19 cellular contexts compared by ENCODE assay signal in genomic region chr11:94423467-94423866, GRCh38. TPM values are rescaled to one million over a fixed set of nuclear protein-coding genes. Genes with fewer than 3 reads are reported as not detected.
DNase-seq lines count a peak whose midpoint lies in the region; ATAC-seq and TF ChIP-seq lines count a peak whose summit lies in the region.
"Had no signal": no experiment of that assay in that cellular context is flagged by ENCODE, and none has a peak within 500 bp of the region (broad histone marks: within the 10 kb centered on the region; RNA-seq: fewer than 3 reads in every experiment).

No MANE protein-coding gene starts in this region.

- H3K79me2 ChIP-seq in trophoblast cell (ENCODE audit: control insufficient read depth, insufficient read depth, low read length, poor library complexity): no peaks in the 10 kb centered on the region

- H2BK5ac ChIP-seq in mesenchymal stem cell (ENCODE audit: low read depth, low read length, poor library complexity, severe bottlenecking) (no peak overlapping the region), trophoblast cell (ENCODE audit: low read depth, low read length, poor library complexity) (no peak overlapping the region)

- no peak overlapping the region for H2BK15ac ChIP-seq in mesenchymal stem cell (ENCODE audit: low read depth, poor library complexity, severe bottlenecking)

- peak overlapping the region; percentile 90 for H3K27ac ChIP-seq in mesenchymal stem cell (ENCODE audit: low read length, poor library complexity, severe bottlenecking)
- no peak overlapping the region for H3K27ac ChIP-seq in upper lobe of right lung
- H3K27ac ChIP-seq in ovary: no peak overlapping the region
- no peak overlapping the region for H3K27ac ChIP-seq in trophoblast cell (ENCODE audit: low read depth, low read length)
- H3K27ac ChIP-seq: BLaER1 had no signal

- TF ChIP-seq RAD21 in Ishikawa (IDR thresholded peaks at IDR 0.05; ENCODE audit: low read depth): peak; percentile 30; the same call in 1 of the 2 replicates

- H2BK120ac ChIP-seq in mesenchymal stem cell (ENCODE audit: low read depth, low read length) (no peak overlapping the region), trophoblast cell (ENCODE audit: insufficient read depth, low read length, poor library complexity) (no peak overlapping the region)

- peaks cover under 1 to 23% of the 10 kb centered on the region in 2 experiments for H3K36me3 ChIP-seq in mesenchymal stem cell (ENCODE audit: control insufficient read depth in 1 of 2, insufficient read depth in 2 of 2, low read depth in 1 of 2, low read length in 2 of 2)
- peaks cover 43% of the 10 kb centered on the region for H3K36me3 ChIP-seq in upper lobe of right lung
- H3K36me3 ChIP-seq in ovary: no peaks in the 10 kb centered on the region
- peaks cover 3 to 9% of the 10 kb centered on the region in 2 experiments for H3K36me3 ChIP-seq in trophoblast cell (ENCODE audit: control insufficient read depth in 1 of 2, insufficient read depth in 2 of 2, low read length in 2 of 2)

- H4K91ac ChIP-seq in mesenchymal stem cell (ENCODE audit: low read length) (no peak overlapping the region), trophoblast cell (ENCODE audit: low read depth, low read length) (no peak overlapping the region)

- peaks cover 4% of the 10 kb centered on the region for H3K9me3 ChIP-seq in mesenchymal stem cell (ENCODE audit: control insufficient read depth, low read length)
- no peaks in the 10 kb centered on the region for H3K9me3 ChIP-seq in upper lobe of right lung
- no peaks in the 10 kb centered on the region for H3K9me3 ChIP-seq in ovary
- H3K9me3 ChIP-seq in trophoblast cell (ENCODE audit: insufficient read depth, low read depth, low read length): no peaks in the 10 kb centered on the region

- H4K8ac ChIP-seq in mesenchymal stem cell (ENCODE audit: low read length) (no peak overlapping the region), trophoblast cell (ENCODE audit: low read depth, low read length) (no peak overlapping the region)

- DNase-seq in glomerular visceral epithelial cell (ENCODE audit: extremely low spot score) (peak; percentile 60), mesenchymal stem cell (no peak), upper lobe of right lung (no peak), ovary (no peak), trophoblast cell (no peak), HK-2 (ENCODE audit: unreplicated experiment) (no peak)
- DNase-seq: CD4-positive, alpha-beta T cell; COR-L47; Kasumi-1; NCI-H1694; NCI-H2081; NCI-H2171; NCI-H345 had no signal

- TF ChIP-seq CTCF in upper lobe of right lung (IDR thresholded peaks at IDR 0.05) (no peak), ovary (IDR thresholded peaks at IDR 0.05) (no peak)

- H3K14ac ChIP-seq in mesenchymal stem cell (ENCODE audit: low read length in 2 of 2) (peak overlapping the region in 1 of 2 experiments; percentile 1), trophoblast cell (ENCODE audit: low read length) (no peak overlapping the region)

- H3K27me3 ChIP-seq in mesenchymal stem cell (ENCODE audit: control insufficient read depth in 1 of 2, insufficient read depth in 1 of 2, low read length in 2 of 2) (no peaks in the 10 kb centered on the region), upper lobe of right lung (no peaks in the 10 kb centered on the region), ovary (no peaks in the 10 kb centered on the region), trophoblast cell (ENCODE audit: insufficient read depth, low read length) (no peaks in the 10 kb centered on the region)
- H3K27me3 ChIP-seq: BLaER1 had no signal

- H3K9ac ChIP-seq in mesenchymal stem cell (ENCODE audit: low read length) (no peak overlapping the region), trophoblast cell (ENCODE audit: low read length) (no peak overlapping the region)
- H3K9ac ChIP-seq: BLaER1 had no signal

- TF ChIP-seq POLR2A in ovary (IDR thresholded peaks at IDR 0.05): no peak

- H4K12ac ChIP-seq in trophoblast cell (ENCODE audit: low read depth, low read length): no peak overlapping the region

- H3K23ac ChIP-seq in mesenchymal stem cell (ENCODE audit: low read length in 2 of 2): no peak overlapping the region
- no peak overlapping the region for H3K23ac ChIP-seq in trophoblast cell (ENCODE audit: low read length)

- peaks cover 10% of the 10 kb centered on the region for H3K4me1 ChIP-seq in mesenchymal stem cell (ENCODE audit: control insufficient read depth, insufficient read depth, low read depth, low read length)
- H3K4me1 ChIP-seq in upper lobe of right lung: no peaks in the 10 kb centered on the region
- H3K4me1 ChIP-seq in ovary (ENCODE audit: insufficient read depth): no peaks in the 10 kb centered on the region
- no peaks in the 10 kb centered on the region for H3K4me1 ChIP-seq in trophoblast cell (ENCODE audit: control insufficient read depth in 1 of 2, insufficient read depth in 2 of 2, low read length in 2 of 2)
- H3K4me1 ChIP-seq: BLaER1 had no signal

- H3K79me1 ChIP-seq in mesenchymal stem cell (replicated peaks; ENCODE audit: low read length, poor library complexity, severe bottlenecking) (peaks cover 2% of the 10 kb centered on the region), trophoblast cell (ENCODE audit: low read length) (no peaks in the 10 kb centered on the region)

- TF ChIP-seq EP300 in Ishikawa (IDR thresholded peaks at IDR 0.05; ENCODE audit: borderline replicate concordance): peak; percentile 74
- TF ChIP-seq EP300 in ovary (IDR thresholded peaks at IDR 0.05): no peak

- no peak overlapping the region for H3K18ac ChIP-seq in mesenchymal stem cell (ENCODE audit: low read depth in 1 of 2, low read length in 2 of 2)
- no peak overlapping the region for H3K18ac ChIP-seq in trophoblast cell (ENCODE audit: low read length)

- H3K4me3 ChIP-seq in mesenchymal stem cell (ENCODE audit: insufficient read depth in 1 of 2, low read depth in 1 of 2, low read length in 2 of 2) (no peak overlapping the region), upper lobe of right lung (no peak overlapping the region), ovary (no peak overlapping the region), trophoblast cell (ENCODE audit: low read depth, low read length) (no peak overlapping the region)
- H3K4me3 ChIP-seq: BLaER1 had no signal

- H3K4me2 ChIP-seq in mesenchymal stem cell (ENCODE audit: low read length, poor library complexity, severe bottlenecking) (no peak overlapping the region), trophoblast cell (ENCODE audit: low read length) (no peak overlapping the region)
- H3K4me2 ChIP-seq: BLaER1 had no signal

- H2AK5ac ChIP-seq in mesenchymal stem cell (ENCODE audit: low read length, severe bottlenecking): no peak overlapping the region
- H2AK5ac ChIP-seq in trophoblast cell (ENCODE audit: low read length): no peak overlapping the region

- H3K4ac ChIP-seq in mesenchymal stem cell (ENCODE audit: low read depth in 1 of 2, low read length in 2 of 2): peak overlapping the region in 1 of 2 experiments; percentile 35
- no peak overlapping the region for H3K4ac ChIP-seq in trophoblast cell (ENCODE audit: low read depth, low read length)

- ATAC-seq in upper lobe of right lung: peak; percentile 9
- ATAC-seq: Right ventricle myocardium inferior had no signal

- H2AFZ ChIP-seq in mesenchymal stem cell (ENCODE audit: low read depth, low read length) (no peak overlapping the region), trophoblast cell (ENCODE audit: insufficient read depth, low read length, poor library complexity) (no peak overlapping the region)

- H2BK12ac ChIP-seq in mesenchymal stem cell (ENCODE audit: low read length in 2 of 2): no peak overlapping the region
- H2BK12ac ChIP-seq in trophoblast cell (ENCODE audit: low read length): no peak overlapping the region

- WGBS in mesenchymal stem cell: 93% methylated on average over 3 of the region's 3 CpGs
- 73 to 94% (median 94%) methylated on average over 3 of the region's 3 CpGs for WGBS in ovary, 3 donors
- WGBS in trophoblast cell (ENCODE audit: extremely low coverage, insufficient coverage, insufficient read length): no CpG with 5 or more reads among the region's 3 CpGs

- intact Hi-C loops in upper lobe of right lung (cut with DNase I) (no loop called here), ovary (cut with DNase I) (no loop called here)

TF ChIP-seq in Ishikawa, 13 proteins besides CTCF, POLR2A, EP300 and RAD21 (continues in another document):
- no peak for TF ChIP-seq FOXM1 (IDR thresholded peaks at IDR 0.05; ENCODE audit: borderline replicate concordance, low read depth)
- peak; percentile 94 for TF ChIP-seq TCF12 (IDR thresholded peaks at IDR 0.05; ENCODE audit: low read depth)
- TF ChIP-seq TAF1 (IDR thresholded peaks at IDR 0.05; ENCODE audit: low read depth): no peak
- no peak for TF ChIP-seq CEBPB (IDR thresholded peaks at IDR 0.05)
- TF ChIP-seq EGR1 (IDR thresholded peaks at IDR 0.05): no peak
- TF ChIP-seq USF1 (IDR thresholded peaks at IDR 0.05): no peak
- no peak for TF ChIP-seq CREB1 (IDR thresholded peaks at IDR 0.05; ENCODE audit: low read depth)
- TF ChIP-seq ZBTB7A (IDR thresholded peaks at IDR 0.05; ENCODE audit: low read depth): no peak
- peak; percentile 37; the same call in 1 of the 2 replicates for TF ChIP-seq YY1 (IDR thresholded peaks at IDR 0.05; ENCODE audit: low read depth)

RNA-seq across cellular contexts. Expression of gene GPR83, which starts 22.2 kb away (rescaled TPM):
- 0.01 TPM for polyA plus RNA-seq in mesenchymal stem cell (2013, experiment 1 of 2)
- polyA plus RNA-seq in mesenchymal stem cell (2013, experiment 2 of 2): 0.01 TPM
- total RNA-seq in upper lobe of right lung (0.12 TPM), ovary (under 1 TPM in 3 of 7 donors, not detected in 4; under 0.01 to 0.28 (median 0.12) TPM)
- under 1 TPM; 0.01 to 0.25 TPM for polyA plus RNA-seq in ovary
- 0.18 and 0.19 TPM in 2 replicates for polyA plus RNA-seq in trophoblast cell (2013)
- total RNA-seq: Daoy, MCF 10A, SK-MEL-5 had no signal
